ENCODE assay signal across 10 cellular contexts in genomic region chr11:10669258-10670033, GRCh38. TPM values are rescaled to one million over a fixed set of nuclear protein-coding genes. Genes with fewer than 3 reads are reported as not detected.
A peak's percentile ranks its signal among the peaks of the same experiment; 100 is the strongest.
DNase-seq lines count a peak whose midpoint lies in the region; ATAC-seq and TF ChIP-seq lines count a peak whose summit lies in the region.
"Had no signal": no experiment of that assay in that cellular context is flagged by ENCODE, and none has a peak within 500 bp of the region (broad histone marks: within the 10 kb centered on the region; RNA-seq: fewer than 3 reads in every experiment).

No MANE protein-coding gene starts in this region.

- peaks cover 41% of the 10 kb centered on the region for H3K4me1 ChIP-seq in upper lobe of right lung

- no peak for TF ChIP-seq CTCF in upper lobe of right lung (IDR thresholded peaks at IDR 0.05)

- DNase-seq in NCI-H2029 treated with DMSO at 0.1 percent for 48 hours (lab: John Stamatoyannopoulos, UW) (peak; percentile 17), NCI-H2029 (lab: John Stamatoyannopoulos, UW) (no peak), hepatic stellate cell (ENCODE audit: low spot score) (peak; percentile 68), upper lobe of right lung (no peak)
- DNase-seq: ACHN had no signal

- intact Hi-C loops in upper lobe of right lung (cut with DNase I): loop anchor here (10.0 kb wide), 1 partner anchor 265 kb away; no protein-coding TSS in a partner anchor

- H3K36me3 ChIP-seq in upper lobe of right lung: no peaks in the 10 kb centered on the region

- ATAC-seq in SK-N-SH treated with all-trans-retinoic acid at 6 μM for 48 hours (peak; percentile 78), upper lobe of right lung (no peak), HG03159 (IDR thresholded peaks at IDR 0.05; ENCODE audit: unreplicated experiment) (no peak), GM18873 (IDR thresholded peaks at IDR 0.05; ENCODE audit: low FRiP score, unreplicated experiment) (no peak), HG03095 (IDR thresholded peaks at IDR 0.05; ENCODE audit: unreplicated experiment) (no peak)

- no peaks in the 10 kb centered on the region for H3K9me3 ChIP-seq in upper lobe of right lung

- no peak overlapping the region for H3K4me3 ChIP-seq in upper lobe of right lung

- peak overlapping the region; percentile 17 for H3K27ac ChIP-seq in upper lobe of right lung

- no peaks in the 10 kb centered on the region for H3K27me3 ChIP-seq in upper lobe of right lung

TF ChIP-seq in SK-N-SH treated with all-trans-retinoic acid at 6 μM for 48 hours, 23 proteins besides CTCF, POLR2A, EP300 and RAD21:
- TF ChIP-seq ZC3H10 (CRISPR knock-in tag; IDR thresholded peaks at IDR 0.05) (no peak), ISL1 (CRISPR knock-in tag; IDR thresholded peaks at IDR 0.05) (0 out of 2 replicates have a peak, but pooled peaks have one; percentile 12), TCF4 (CRISPR knock-in tag; IDR thresholded peaks at IDR 0.05; ENCODE audit: borderline replicate concordance) (no peak)
- TF ChIP-seq, protein P1, sequence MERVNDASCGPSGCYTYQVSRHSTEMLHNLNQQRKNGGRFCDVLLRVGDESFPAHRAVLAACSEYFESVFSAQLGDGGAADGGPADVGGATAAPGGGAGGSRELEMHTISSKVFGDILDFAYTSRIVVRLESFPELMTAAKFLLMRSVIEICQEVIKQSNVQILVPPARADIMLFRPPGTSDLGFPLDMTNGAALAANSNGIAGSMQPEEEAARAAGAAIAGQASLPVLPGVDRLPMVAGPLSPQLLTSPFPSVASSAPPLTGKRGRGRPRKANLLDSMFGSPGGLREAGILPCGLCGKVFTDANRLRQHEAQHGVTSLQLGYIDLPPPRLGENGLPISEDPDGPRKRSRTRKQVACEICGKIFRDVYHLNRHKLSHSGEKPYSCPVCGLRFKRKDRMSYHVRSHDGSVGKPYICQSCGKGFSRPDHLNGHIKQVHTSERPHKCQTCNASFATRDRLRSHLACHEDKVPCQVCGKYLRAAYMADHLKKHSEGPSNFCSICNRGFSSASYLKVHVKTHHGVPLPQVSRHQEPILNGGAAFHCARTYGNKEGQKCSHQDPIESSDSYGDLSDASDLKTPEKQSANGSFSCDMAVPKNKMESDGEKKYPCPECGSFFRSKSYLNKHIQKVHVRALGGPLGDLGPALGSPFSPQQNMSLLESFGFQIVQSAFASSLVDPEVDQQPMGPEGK (CRISPR knock-in tag; IDR thresholded peaks at IDR 0.05; ENCODE audit: borderline replicate concordance): no peak

RNA-seq across cellular contexts. Expression of gene IRAG1, which starts 24.1 kb away (rescaled TPM):
- total RNA-seq in upper lobe of right lung: 18.0 TPM
- total RNA-seq: NCI-H460 had no signal

Comparison
In these comparisons a context has a peak if more than half of its experiments do, and no peak if none do; other contexts are left out.
1. DNase-seq: peak in NCI-H2029 treated with DMSO at 0.1 percent for 48 hours (single experiment) and hepatic stellate cell (single experiment); none in NCI-H2029 (single experiment) and upper lobe of right lung (single experiment).